In the genomic region with DNA sequence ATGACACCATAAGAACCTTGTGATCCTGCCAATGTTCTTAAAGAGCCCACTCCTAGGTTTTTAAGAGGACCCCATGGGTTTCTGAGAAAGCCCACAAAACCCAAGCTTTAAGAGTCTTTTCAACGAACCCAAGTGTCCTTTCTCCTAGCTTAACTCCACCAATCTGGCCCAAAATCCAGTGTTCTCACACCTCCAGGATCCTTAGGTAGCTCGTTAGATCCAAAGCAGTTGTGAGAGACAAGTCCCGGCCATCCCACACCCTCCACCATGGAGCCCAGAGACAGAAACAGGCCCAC, we compare ENCODE assay signal across 9 cellular contexts. TPM values are rescaled to one million over a fixed set of nuclear protein-coding genes. Genes with fewer than 3 reads are reported as not detected.
DNase-seq lines count a peak whose midpoint lies in the region; TF ChIP-seq lines count a peak whose summit lies in the region.
"Had no signal": no experiment of that assay in that cellular context is flagged by ENCODE, and none has a peak within 500 bp of the region (broad histone marks: within the 10 kb centered on the region; RNA-seq: fewer than 3 reads in every experiment).

No MANE protein-coding gene starts in this region.

- H3K9me3 ChIP-seq in SK-N-MC (ENCODE audit: low read depth, low read length) (no peaks in the 10 kb centered on the region), fibroblast of lung (ENCODE audit: control insufficient read depth, insufficient read depth, low read depth, low read length) (no peaks in the 10 kb centered on the region), skeletal muscle tissue (ENCODE audit: control insufficient read depth in 3 of 3, low read length in 3 of 3) (no peaks in the 10 kb centered on the region)

- peaks cover 4% of the 10 kb centered on the region for H3K4me1 ChIP-seq in fibroblast of lung (ENCODE audit: control insufficient read depth, extremely low read depth, insufficient read depth, low read length)
- H3K4me1 ChIP-seq in skeletal muscle tissue (ENCODE audit: control insufficient read depth in 3 of 3, insufficient read depth in 3 of 3, low read length in 3 of 3) = peaks cover 27 to 44% (median 36%) of the 10 kb centered on the region in 3 donors

- peaks cover 15% of the 10 kb centered on the region for H3K79me2 ChIP-seq in fibroblast of lung (ENCODE audit: control insufficient read depth, insufficient read depth, low read length)

- H3K36me3 ChIP-seq in SK-N-MC (ENCODE audit: insufficient read depth, low read length) = no peaks in the 10 kb centered on the region; the same call in 1 of the 2 replicates
- peaks cover 16% of the 10 kb centered on the region for H3K36me3 ChIP-seq in fibroblast of lung (ENCODE audit: control insufficient read depth, insufficient read depth, low read length)
- H3K36me3 ChIP-seq in skeletal muscle tissue (ENCODE audit: control insufficient read depth in 3 of 3, insufficient read depth in 3 of 3, low read length in 3 of 3) = peaks cover 48 to 52% (median 50%) of the 10 kb centered on the region in 3 donors

- no peaks in the 10 kb centered on the region for H3K27me3 ChIP-seq in fibroblast of lung (ENCODE audit: control insufficient read depth, insufficient read depth, low read length)
- no peaks in the 10 kb centered on the region for H3K27me3 ChIP-seq in skeletal muscle tissue (ENCODE audit: control insufficient read depth in 3 of 3, insufficient read depth in 3 of 3, low read length in 3 of 3)

- H3K9ac ChIP-seq in SK-N-MC (ENCODE audit: insufficient read length) (no peak overlapping the region), fibroblast of lung (ENCODE audit: insufficient read depth, low read length) (no peak overlapping the region), skeletal muscle tissue (ENCODE audit: low read depth in 1 of 3, low read length in 3 of 3) (peak overlapping the region; percentile 93 to 96 (median 95))

- H3K4me3 ChIP-seq in GM12875 (ENCODE audit: low read depth, low read length) = peak overlapping the region; percentile 92
- peak overlapping the region; percentile 92 for H3K4me3 ChIP-seq in SK-N-MC
- H3K4me3 ChIP-seq in fibroblast of lung (replicated peaks in 1 of 4; ENCODE audit: control extremely low read depth in 1 of 4, insufficient read depth in 1 of 4, low read depth in 3 of 4, low read length in 4 of 4) = peak overlapping the region; percentile 8 to 91 (median 74)
- H3K4me3 ChIP-seq in skeletal muscle tissue (ENCODE audit: low read length in 3 of 3) = peak overlapping the region; percentile 84 to 91 (median 87)

- H3K4me2 ChIP-seq in fibroblast of lung (ENCODE audit: extremely low read depth, insufficient read depth, low read length) = peak overlapping the region; percentile 99

- TF ChIP-seq CTCF in GM12875 (IDR thresholded peaks at IDR 0.05; ENCODE audit: borderline replicate concordance, insufficient read depth, low read depth, low read length) (no peak), fibroblast of lung (conservative IDR thresholded peaks at IDR 0.05 in 1 of 2, IDR thresholded peaks at IDR 0.05 in 1 of 2; ENCODE audit: low read depth in 1 of 2, low read length in 2 of 2) (no peak)

- no peaks in the 10 kb centered on the region for H4K20me1 ChIP-seq in fibroblast of lung (ENCODE audit: control insufficient read depth, extremely low read depth, insufficient read depth, low read length)

- H3K27ac ChIP-seq in SK-N-MC = peak overlapping the region; percentile 63
- H3K27ac ChIP-seq in fibroblast of lung (ENCODE audit: insufficient read depth, low read length) = peak overlapping the region; percentile 94
- peak overlapping the region; percentile 97 for H3K27ac ChIP-seq in skeletal muscle tissue (ENCODE audit: low read depth, low read length)

- DNase-seq in SK-N-MC (ENCODE audit: low read depth, low spot score) (no peak), fibroblast of lung (ENCODE audit: low read depth in 2 of 2) (no peak), HPDE6-E6E7 (ENCODE audit: extremely low spot score) (no peak), NCI-H2196 (lab: John Stamatoyannopoulos, UW; ENCODE audit: unreplicated experiment) (no peak), DMS79 treated with DMSO at 0.1 percent for 48 hours (lab: John Stamatoyannopoulos, UW) (no peak), NCI-H748 (lab: John Stamatoyannopoulos, UW; ENCODE audit: unreplicated experiment) (no peak)
- DNase-seq: NCI-H1092 had no signal

- H2AFZ ChIP-seq in fibroblast of lung (ENCODE audit: low read length) = no peak overlapping the region

RNA-seq across cellular contexts. Expression of a gene that starts 1.7 kb away (rescaled TPM):
- total RNA-seq in fibroblast of lung (13.6 and 17.7 TPM in 2 replicates), skeletal muscle tissue (9.9 TPM)
- polyA plus RNA-seq in fibroblast of lung = 9.1 and 15.9 TPM in 2 replicates
- polyA plus RNA-seq in fibroblast of lung (2012) = 12.4 and 16.0 TPM in 2 replicates
- 48.3 and 58.9 TPM in 2 replicates for polyA minus RNA-seq in fibroblast of lung (ENCODE audit: low replicate concordance)

RNA-seq across cellular contexts. Expression of a gene that starts 13.6 kb away (rescaled TPM):
- total RNA-seq in fibroblast of lung (2.6 TPM in 2 replicates), skeletal muscle tissue (3.1 TPM)
- polyA plus RNA-seq in fibroblast of lung = 7.1 and 10.9 TPM in 2 replicates
- polyA plus RNA-seq in fibroblast of lung (2012) = 14.7 and 18.3 TPM in 2 replicates
- polyA minus RNA-seq in fibroblast of lung (ENCODE audit: low replicate concordance) = 98.3 and 119 TPM in 2 replicates

RNA-seq across cellular contexts. Expression of a gene that starts 18.6 kb away (rescaled TPM):
- total RNA-seq in fibroblast of lung (113 and 119 TPM in 2 replicates), skeletal muscle tissue (40.2 TPM)
- polyA plus RNA-seq in fibroblast of lung = 80.5 and 94.4 TPM in 2 replicates
- polyA plus RNA-seq in fibroblast of lung (2012) = 89.0 and 97.9 TPM in 2 replicates
- polyA minus RNA-seq in fibroblast of lung (ENCODE audit: low replicate concordance) = 118 and 119 TPM in 2 replicates

RNA-seq across cellular contexts. Expression of a gene that starts 22.0 kb away (rescaled TPM):
- 3.3 and 4.8 TPM in 2 replicates for total RNA-seq in fibroblast of lung
- 5.2 and 6.9 TPM in 2 replicates for polyA plus RNA-seq in fibroblast of lung
- polyA plus RNA-seq in fibroblast of lung (2012) = 8.5 and 9.0 TPM in 2 replicates
- polyA minus RNA-seq in fibroblast of lung (ENCODE audit: low replicate concordance) = 51.6 and 63.9 TPM in 2 replicates
- 6.3 TPM for total RNA-seq in skeletal muscle tissue

RNA-seq across cellular contexts. Expression of a gene that starts 22.9 kb away (rescaled TPM):
- total RNA-seq in fibroblast of lung (6.4 and 8.2 TPM in 2 replicates), skeletal muscle tissue (8.9 TPM)
- polyA plus RNA-seq in fibroblast of lung = 3.7 and 4.8 TPM in 2 replicates
- 3.3 and 4.6 TPM in 2 replicates for polyA plus RNA-seq in fibroblast of lung (2012)
- 2.0 and 16.6 TPM in 2 replicates for polyA minus RNA-seq in fibroblast of lung (ENCODE audit: low replicate concordance)

Comparison
In these comparisons a context has a peak if more than half of its experiments do, and no peak if none do; other contexts are left out.
1. H3K9ac ChIP-seq: peak in skeletal muscle tissue (3 of 3); none in SK-N-MC (single experiment) and fibroblast of lung (single experiment).
2. Peak in every context shown above with its lines, with median percentiles within 50 percentile points of each other: H3K4me3 ChIP-seq and H3K27ac ChIP-seq.